In genomic region chr1:103788377-103788776, GRCh38 we compare ENCODE assay signal across 10 cellular contexts. TPM values are rescaled to one million over a fixed set of nuclear protein-coding genes. Genes with fewer than 3 reads are reported as not detected.
DNase-seq lines count a peak whose midpoint lies in the region; ATAC-seq and TF ChIP-seq lines count a peak whose summit lies in the region.
"Had no signal": no experiment of that assay in that cellular context is flagged by ENCODE, and none has a peak within 500 bp of the region (broad histone marks: within the 10 kb centered on the region; RNA-seq: fewer than 3 reads in every experiment).

No MANE protein-coding gene starts in this region.

- H4K20me1 ChIP-seq in OCI-LY1 (ENCODE audit: insufficient read depth, low read length): no peaks in the 10 kb centered on the region

- no peaks in the 10 kb centered on the region for H3F3A ChIP-seq in OCI-LY1 (ENCODE audit: insufficient read depth, low read length)

- no peak overlapping the region for H3K4me2 ChIP-seq in OCI-LY1 (ENCODE audit: low read length)

- no peaks in the 10 kb centered on the region for H3K9me3 ChIP-seq in OCI-LY1 (ENCODE audit: low read length)
- H3K9me3 ChIP-seq: SJCRH30 had no signal

- H2AFZ ChIP-seq in OCI-LY1 (ENCODE audit: low read length): no peak overlapping the region

- no peaks in the 10 kb centered on the region for H3K36me3 ChIP-seq in OCI-LY1 (ENCODE audit: insufficient read depth, low read length)
- H3K36me3 ChIP-seq: SJCRH30 had no signal

- DNase-seq in AML-193 (lab: John Stamatoyannopoulos, UW): peak; percentile 5 to 7
- DNase-seq in GM20000 (ENCODE audit: low spot score): no peak
- DNase-seq in foreskin melanocyte: peak; percentile 7
- no peak for DNase-seq in cerebellum (ENCODE audit: low spot score)
- DNase-seq in activated CD8-positive, alpha-beta memory T cell treated with anti-CD3 and anti-CD28 coated beads, Interleukin-2, amount 50 U/mL, for 4 hours: no peak
- no peak for DNase-seq in GM19240 (ENCODE audit: insufficient read length, low spot score)

- no peak overlapping the region for H3K4me3 ChIP-seq in OCI-LY1 (ENCODE audit: low read depth, low read length, poor library complexity, severe bottlenecking)
- H3K4me3 ChIP-seq: SJCRH30 had no signal

- peaks cover 7% of the 10 kb centered on the region for H3K4me1 ChIP-seq in OCI-LY1 (ENCODE audit: insufficient read depth, low read length, severe bottlenecking)
- H3K4me1 ChIP-seq: SJCRH30 had no signal

- TF ChIP-seq CTCF in GM20000 (IDR thresholded peaks at IDR 0.05; ENCODE audit: extremely low read depth, missing control alignments) (peak; percentile 1), OCI-LY1 (IDR thresholded peaks at IDR 0.05; ENCODE audit: low read length) (peak; percentile 46)

- ATAC-seq in GM21528 (IDR thresholded peaks at IDR 0.05; ENCODE audit: low FRiP score, unreplicated experiment): no peak
- ATAC-seq: activated naive CD4-positive, alpha-beta T cell treated with anti-CD3 and anti-CD28 coated beads, Interleukin-2, amount 50 U/mL, for 72 hours had no signal

- no peaks in the 10 kb centered on the region for H3K27me3 ChIP-seq in OCI-LY1 (ENCODE audit: insufficient read depth, low read length)
- H3K27me3 ChIP-seq: SJCRH30 had no signal

- H3K79me2 ChIP-seq in OCI-LY1 (ENCODE audit: insufficient read depth, low read length): no peaks in the 10 kb centered on the region

- H3K9ac ChIP-seq in OCI-LY1 (ENCODE audit: low read length): no peak overlapping the region

- no peak overlapping the region for H3K27ac ChIP-seq in OCI-LY1 (ENCODE audit: low read depth, low read length, poor library complexity, severe bottlenecking)
- H3K27ac ChIP-seq: SJCRH30 had no signal

- H3K9me2 ChIP-seq in OCI-LY1 (ENCODE audit: low read depth, low read length): no peaks in the 10 kb centered on the region

RNA-seq across cellular contexts. Expression of gene AMY1C, which starts 38.7 kb away (rescaled TPM):
- not detected for total RNA-seq in cerebellum
- total RNA-seq: activated naive CD4-positive, alpha-beta T cell treated with anti-CD3 and anti-CD28 coated beads, Interleukin-2, amount 50 U/mL, for 72 hours; SJCRH30 had no signal

Comparison
In these comparisons a context has a peak if more than half of its experiments do, and no peak if none do; other contexts are left out.
1. DNase-seq: peak in AML-193 (2 of 2) and foreskin melanocyte (single experiment); none in GM20000 (single experiment), cerebellum (single experiment), activated CD8-positive, alpha-beta memory T cell treated with anti-CD3 and anti-CD28 coated beads, Interleukin-2, amount 50 U/mL, for 4 hours (single experiment) and GM19240 (single experiment).